Comparison of ENCODE assay signal across 1 cellular context in genomic region chr5:2587189-2588031, GRCh38.
TF ChIP-seq lines count a peak whose summit lies in the region.

No MANE protein-coding gene starts in this region.

TF ChIP-seq in H1, 55 proteins besides CTCF, POLR2A, EP300 and RAD21:
- no peak for TF ChIP-seq SAP30 (IDR thresholded peaks at IDR 0.05; ENCODE audit: insufficient read depth, insufficient replicate concordance, low read length)
- no peak for TF ChIP-seq SIN3A (conservative IDR thresholded peaks at IDR 0.05 in 1 of 2, IDR thresholded peaks at IDR 0.05 in 1 of 2; ENCODE audit: low read depth in 1 of 2, low read length in 2 of 2)
- no peak for TF ChIP-seq USF2 (IDR thresholded peaks at IDR 0.05; ENCODE audit: low read length)
- no peak for TF ChIP-seq FOSL1 (IDR thresholded peaks at IDR 0.05; ENCODE audit: insufficient read depth, low read depth, low read length)
- TF ChIP-seq BRCA1 (IDR thresholded peaks at IDR 0.05; ENCODE audit: low read depth, low read length): no peak
- no peak for TF ChIP-seq SP1 (IDR thresholded peaks at IDR 0.05; ENCODE audit: low read depth, low read length)
- TF ChIP-seq RNF2 (IDR thresholded peaks at IDR 0.05; ENCODE audit: borderline replicate concordance, low read depth, low read length, missing control alignments, poor library complexity, severe bottlenecking): no peak
- no peak for TF ChIP-seq CHD1 (IDR thresholded peaks at IDR 0.05; ENCODE audit: low read depth, low read length)
- TF ChIP-seq PHF8 (conservative IDR thresholded peaks at IDR 0.05; ENCODE audit: low read depth, low read length): no peak
- no peak for TF ChIP-seq TAF7 (optimal IDR thresholded peaks at IDR 0.05; ENCODE audit: borderline replicate concordance, low read depth, low read length)
- no peak for TF ChIP-seq KDM5A (IDR thresholded peaks at IDR 0.05; ENCODE audit: low read length)
- TF ChIP-seq RFX5 (IDR thresholded peaks at IDR 0.05; ENCODE audit: borderline replicate concordance, low read depth, low read length): no peak
- no peak for TF ChIP-seq EZH2 (IDR thresholded peaks at IDR 0.05; ENCODE audit: low read depth, low read length, severe bottlenecking)
- TF ChIP-seq SP2 (IDR thresholded peaks at IDR 0.05; ENCODE audit: low read length): no peak
- TF ChIP-seq TEAD4 (IDR thresholded peaks at IDR 0.05; ENCODE audit: low read depth, low read length): no peak
- no peak for TF ChIP-seq SIRT6 (IDR thresholded peaks at IDR 0.05; ENCODE audit: low read length)
- no peak for TF ChIP-seq SP4 (IDR thresholded peaks at IDR 0.05; ENCODE audit: low read length)
- TF ChIP-seq, protein P1, sequence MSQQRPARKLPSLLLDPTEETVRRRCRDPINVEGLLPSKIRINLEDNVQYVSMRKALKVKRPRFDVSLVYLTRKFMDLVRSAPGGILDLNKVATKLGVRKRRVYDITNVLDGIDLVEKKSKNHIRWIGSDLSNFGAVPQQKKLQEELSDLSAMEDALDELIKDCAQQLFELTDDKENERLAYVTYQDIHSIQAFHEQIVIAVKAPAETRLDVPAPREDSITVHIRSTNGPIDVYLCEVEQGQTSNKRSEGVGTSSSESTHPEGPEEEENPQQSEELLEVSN (IDR thresholded peaks at IDR 0.05): no peak
- no peak for TF ChIP-seq NANOG (IDR thresholded peaks at IDR 0.05; ENCODE audit: insufficient read depth, low read depth, low read length, poor library complexity, severe bottlenecking)
- TF ChIP-seq KDM4A (IDR thresholded peaks at IDR 0.05; ENCODE audit: low read depth, low read length, severe bottlenecking): no peak
